Comparison of ENCODE assay signal across 29 cellular contexts in genomic region chr9:122188369-122188768, GRCh38. TPM values are rescaled to one million over a fixed set of nuclear protein-coding genes. Genes with fewer than 3 reads are reported as not detected.
"Had no signal": no experiment of that assay in that cellular context is flagged by ENCODE, and none has a peak within 500 bp of the region (broad histone marks: within the 10 kb centered on the region; RNA-seq: fewer than 3 reads in every experiment).

No MANE protein-coding gene starts in this region.

- H3K27me3 ChIP-seq: dorsolateral prefrontal cortex, left lung had no signal

- FAIRE-seq: colon, endothelial cell of umbilical vein, islet of Langerhans, keratinocyte had no signal

- H3K9me3 ChIP-seq: esophagus squamous epithelium, gastrocnemius medialis, heart right ventricle, left lung, lower lobe of right lung had no signal

- H3K4me3 ChIP-seq: coronary artery, dorsolateral prefrontal cortex, esophagus squamous epithelium, gastrocnemius medialis, heart right ventricle, left lung, lower lobe of right lung had no signal

- H3K36me3 ChIP-seq: esophagus squamous epithelium, gastrocnemius medialis, heart right ventricle, left lung, lower lobe of right lung had no signal

- H3K4me1 ChIP-seq: gastrocnemius medialis, heart right ventricle, left lung, lower lobe of right lung had no signal

- DNase-seq: dermis blood vessel endothelial cell; dorsolateral prefrontal cortex; effector CD4-positive, alpha-beta T cell; effector memory CD4-positive, alpha-beta T cell; esophagus squamous epithelium; foreskin fibroblast; foreskin melanocyte; gastrocnemius medialis; glutamatergic neuron; head of caudate nucleus; heart right ventricle; hippocampal formation; left cardiac atrium; left lung; left ventricle myocardium superior; lower lobe of right lung; mesendoderm; midbrain had no signal

- H3K27ac ChIP-seq: coronary artery, dorsolateral prefrontal cortex, esophagus squamous epithelium, gastrocnemius medialis, heart right ventricle, left lung, lower lobe of right lung had no signal

RNA-seq across cellular contexts. Expression of gene MORN5, which starts 28.7 kb away (rescaled TPM):
- total RNA-seq: dermis blood vessel endothelial cell, endothelial cell of umbilical vein, epithelial cell of proximal tubule, esophagus squamous epithelium, gastrocnemius medialis, glomerular endothelial cell, heart right ventricle, kidney epithelial cell, left cardiac atrium, left ventricle myocardium superior, lower leg skin, lung microvascular endothelial cell, mononuclear cell had no signal
- polyA plus RNA-seq: endothelial cell of umbilical vein, heart right ventricle, keratinocyte had no signal
